8 cellular contexts compared by ENCODE assay signal in the genomic region with DNA sequence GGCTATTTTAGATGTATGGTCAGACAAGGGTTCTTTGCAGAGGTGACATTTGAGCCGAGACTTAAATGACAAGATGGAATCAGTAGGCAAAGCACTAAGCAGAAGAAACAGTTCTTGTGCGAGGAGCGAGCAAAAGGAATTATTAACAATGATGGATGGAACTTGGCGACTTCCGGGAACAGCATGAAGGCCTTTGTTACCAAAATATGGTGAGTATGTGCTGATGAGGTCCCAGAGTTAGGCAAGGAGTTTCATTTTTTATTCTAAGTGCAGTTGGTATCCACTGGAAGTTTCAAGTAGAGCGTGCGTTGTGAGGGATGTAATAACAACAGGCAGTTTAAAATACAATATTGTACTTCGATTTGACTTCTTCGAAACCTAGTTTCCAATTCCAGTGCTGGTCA. TPM values are rescaled to one million over a fixed set of nuclear protein-coding genes. Genes with fewer than 3 reads are reported as not detected.
DNase-seq lines count a peak whose midpoint lies in the region; ATAC-seq and TF ChIP-seq lines count a peak whose summit lies in the region.

No MANE protein-coding gene starts in this region.

- no peak for TF ChIP-seq POLR2A in GM18505 (IDR thresholded peaks at IDR 0.05; ENCODE audit: borderline replicate concordance, extremely low read depth, insufficient read depth, insufficient read length)

- no peaks in the 10 kb centered on the region for H3K9me3 Mint-ChIP-seq in dendritic cell treated with granulocyte-macrophage colony-stimulating factor and Interleukin-4, amounts not matched to agents 40 ng/mL and 50 ng/mL, for 4 days
- no peaks in the 10 kb centered on the region for H3K9me3 Mint-ChIP-seq in naive thymus-derived CD8-positive, alpha-beta T cell

- H3K36me3 ChIP-seq in cardiac muscle cell: no peaks in the 10 kb centered on the region
- peaks cover 22% of the 10 kb centered on the region for H3K36me3 ChIP-seq in OCI-LY1 (ENCODE audit: insufficient read depth, low read length)

- H3K4me3 ChIP-seq in cardiac muscle cell (peak overlapping the region; percentile 74), OCI-LY1 (ENCODE audit: low read depth, low read length, poor library complexity, severe bottlenecking) (peak overlapping the region; percentile 81)

- peak overlapping the region; percentile 91 for H3K27ac ChIP-seq in cardiac muscle cell
- peak overlapping the region; percentile 99 for H3K27ac ChIP-seq in OCI-LY1 (ENCODE audit: low read depth, low read length, poor library complexity, severe bottlenecking)

- H3K4me1 ChIP-seq in cardiac muscle cell (ENCODE audit: low read depth) (peaks cover 60% of the 10 kb centered on the region), OCI-LY1 (ENCODE audit: insufficient read depth, low read length, severe bottlenecking) (peaks cover 71% of the 10 kb centered on the region)

- H4K20me1 ChIP-seq in OCI-LY1 (ENCODE audit: insufficient read depth, low read length): no peaks in the 10 kb centered on the region

- H3K79me2 ChIP-seq in OCI-LY1 (ENCODE audit: insufficient read depth, low read length): peaks cover 34% of the 10 kb centered on the region

- peak overlapping the region; percentile 98 for H3K4me2 ChIP-seq in OCI-LY1 (ENCODE audit: low read length)

- no peaks in the 10 kb centered on the region for H3K9me2 ChIP-seq in OCI-LY1 (ENCODE audit: low read depth, low read length)

- ATAC-seq in left ventricle myocardium superior (no peak), HG03280 (IDR thresholded peaks at IDR 0.05; ENCODE audit: unreplicated experiment) (no peak), GM18505 (IDR thresholded peaks at IDR 0.05; ENCODE audit: unreplicated experiment) (no peak)
- ATAC-seq in naive thymus-derived CD8-positive, alpha-beta T cell: no peak

- H3F3A ChIP-seq in OCI-LY1 (ENCODE audit: insufficient read depth, low read length): no peaks in the 10 kb centered on the region

- intact Hi-C loops in left ventricle myocardium superior (cut with micrococcal nuclease): loop anchor here (10.0 kb wide), 1 partner anchor 59 kb away; a partner anchor contains a TSS
- intact Hi-C loops in dendritic cell treated with granulocyte-macrophage colony-stimulating factor and Interleukin-4, amounts not matched to agents 40 ng/mL and 50 ng/mL, for 4 days (cut with micrococcal nuclease): loop anchor here (2.0 kb wide), 1 partner anchor 53 kb away; no protein-coding TSS in a partner anchor

- H3K4me1 Mint-ChIP-seq in dendritic cell treated with granulocyte-macrophage colony-stimulating factor and Interleukin-4, amounts not matched to agents 40 ng/mL and 50 ng/mL, for 4 days (ENCODE audit: low read depth): peaks cover 72% of the 10 kb centered on the region
- peaks cover 45 to 70% (median 63%) of the 10 kb centered on the region in 4 donors for H3K4me1 Mint-ChIP-seq in naive thymus-derived CD8-positive, alpha-beta T cell

- no peaks in the 10 kb centered on the region for H3K27me3 Mint-ChIP-seq in dendritic cell treated with granulocyte-macrophage colony-stimulating factor and Interleukin-4, amounts not matched to agents 40 ng/mL and 50 ng/mL, for 4 days
- H3K27me3 Mint-ChIP-seq in naive thymus-derived CD8-positive, alpha-beta T cell: no peaks in the 10 kb centered on the region

- H3K27ac Mint-ChIP-seq in dendritic cell treated with granulocyte-macrophage colony-stimulating factor and Interleukin-4, amounts not matched to agents 40 ng/mL and 50 ng/mL, for 4 days: peak overlapping the region; percentile 99
- H3K27ac Mint-ChIP-seq in naive thymus-derived CD8-positive, alpha-beta T cell: peak overlapping the region; percentile 95 to 99 (median 96)

- TF ChIP-seq CTCF in cardiac muscle cell (IDR thresholded peaks at IDR 0.05; ENCODE audit: low read depth, low read length): no peak
- TF ChIP-seq CTCF in OCI-LY1 (IDR thresholded peaks at IDR 0.05; ENCODE audit: low read length): no peak

- peak in 1 of 2 donors; percentile 15 for DNase-seq in cardiac muscle cell (ENCODE audit: low read depth in 1 of 2, low spot score in 1 of 2)
- DNase-seq in left ventricle myocardium superior: no peak
- DNase-seq in naive thymus-derived CD8-positive, alpha-beta T cell: peak in 1 of 10 donors; percentile 8
- DNase-seq in SKM-1 (lab: John Stamatoyannopoulos, UW; ENCODE audit: unreplicated experiment): no peak

- H2AFZ ChIP-seq in OCI-LY1 (ENCODE audit: low read length): no peak overlapping the region

- H3K4me3 Mint-ChIP-seq in dendritic cell treated with granulocyte-macrophage colony-stimulating factor and Interleukin-4, amounts not matched to agents 40 ng/mL and 50 ng/mL, for 4 days: peak overlapping the region; percentile 88
- H3K4me3 Mint-ChIP-seq in naive thymus-derived CD8-positive, alpha-beta T cell: peak overlapping the region; percentile 89 to 98 (median 94)

- peaks cover 30% of the 10 kb centered on the region for H3K36me3 Mint-ChIP-seq in dendritic cell treated with granulocyte-macrophage colony-stimulating factor and Interleukin-4, amounts not matched to agents 40 ng/mL and 50 ng/mL, for 4 days (ENCODE audit: low read depth)
- peaks cover 0 to 9% (median 0%) of the 10 kb centered on the region in 3 donors for H3K36me3 Mint-ChIP-seq in naive thymus-derived CD8-positive, alpha-beta T cell

- no peaks in the 10 kb centered on the region for H3K9me3 ChIP-seq in cardiac muscle cell (ENCODE audit: low read depth)
- 0 out of 2 replicates have a peak, but pooled peaks cover 2% of the 10 kb centered on the region for H3K9me3 ChIP-seq in OCI-LY1 (ENCODE audit: low read length)

- POLR2A ChIA-PET in naive thymus-derived CD8-positive, alpha-beta T cell (lab: Charles Lee): interaction anchor here (0.9 to 4.1 kb wide), 11 partner anchors 9 to 1993 kb away, joined by 3 to 50 read pairs (median 5); a partner anchor contains a TSS

- peak overlapping the region; percentile 97 for H3K9ac ChIP-seq in OCI-LY1 (ENCODE audit: low read length)

- H3K27me3 ChIP-seq in cardiac muscle cell: no peaks in the 10 kb centered on the region
- no peaks in the 10 kb centered on the region for H3K27me3 ChIP-seq in OCI-LY1 (ENCODE audit: insufficient read depth, low read length)

RNA-seq across cellular contexts. Expression of a gene that starts 1.6 kb away (rescaled TPM):
- total RNA-seq in cardiac muscle cell (22.7 and 41.0 TPM in 2 replicates), left ventricle myocardium superior (53.0 TPM)
- 11.2 and 17.6 TPM in 2 replicates for polyA plus RNA-seq in cardiac muscle cell
- total RNA-seq in naive thymus-derived CD8-positive, alpha-beta T cell: 100 to 1,000 TPM; 105 to 107 TPM
- polyA plus RNA-seq in naive thymus-derived CD8-positive, alpha-beta T cell: 10 to 100 TPM; 50.9 to 61.7 (median 52.4) TPM

RNA-seq across cellular contexts. Expression of a gene that starts 58.0 kb away (rescaled TPM):
- total RNA-seq in cardiac muscle cell (not detected in 2 replicates), left ventricle myocardium superior (6.1 TPM)
- polyA plus RNA-seq in cardiac muscle cell: 0.35 and 0.40 TPM in 2 replicates
- total RNA-seq in naive thymus-derived CD8-positive, alpha-beta T cell: 10 to 100 TPM; 82.9 to 98.6 TPM
- 100 to 1,000 TPM in 1 of 3 donors, 1 to 10 TPM in 2; 6.4 to 126 (median 6.6) TPM for polyA plus RNA-seq in naive thymus-derived CD8-positive, alpha-beta T cell

Comparison
In these comparisons a context has a peak if more than half of its experiments do, and no peak if none do; other contexts are left out.
1. RNA of a gene that starts 58.0 kb away (total RNA-seq): 82.9 to 98.6 TPM in naive thymus-derived CD8-positive, alpha-beta T cell; 6.1 TPM in left ventricle myocardium superior (single experiment) and not detected in cardiac muscle cell; every median in the first group is over 10 times any median in the second.